1 cellular context compared by ENCODE assay signal in the genomic region with DNA sequence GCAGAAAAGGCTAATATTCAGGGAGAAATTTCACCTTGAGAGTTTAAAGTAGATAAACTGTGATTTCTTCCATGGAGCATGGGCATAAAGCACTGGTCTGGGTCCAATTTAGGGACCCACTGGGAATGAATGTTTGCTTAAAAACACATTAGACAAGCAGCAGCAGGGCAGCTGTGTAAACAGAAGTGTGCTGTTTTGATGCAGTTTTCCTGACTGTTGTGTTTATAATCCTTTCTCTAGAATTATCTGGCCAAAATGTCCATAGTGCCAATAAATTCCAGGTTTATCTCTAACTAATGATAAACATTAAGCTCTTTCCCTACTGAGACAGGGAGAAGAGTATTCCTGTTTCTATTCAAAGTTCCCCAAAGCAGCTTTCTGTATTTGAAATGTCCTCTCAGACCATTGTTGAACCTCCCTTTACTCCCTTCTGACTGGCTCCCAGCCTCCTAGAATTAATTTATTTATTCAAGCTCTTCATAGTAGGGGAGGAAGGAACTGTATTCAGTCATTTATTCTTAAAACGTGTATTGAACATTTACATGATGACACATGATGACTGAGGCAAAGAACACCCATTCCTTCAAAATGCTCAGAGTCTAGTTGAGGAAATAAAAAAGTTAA.
TF ChIP-seq lines count a peak whose summit lies in the region.

No MANE protein-coding gene starts in this region.

TF ChIP-seq in IMR-90, 13 proteins besides CTCF, POLR2A, EP300 and RAD21 (continued from another document):
- no peak for TF ChIP-seq MXI1 (IDR thresholded peaks at IDR 0.05; ENCODE audit: borderline replicate concordance, low read depth, low read length)
- no peak for TF ChIP-seq MAFK (IDR thresholded peaks at IDR 0.05; ENCODE audit: low read depth, low read length)
- TF ChIP-seq MAZ (IDR thresholded peaks at IDR 0.05; ENCODE audit: borderline replicate concordance, low read depth, low read length): no peak
- TF ChIP-seq, protein P1, sequence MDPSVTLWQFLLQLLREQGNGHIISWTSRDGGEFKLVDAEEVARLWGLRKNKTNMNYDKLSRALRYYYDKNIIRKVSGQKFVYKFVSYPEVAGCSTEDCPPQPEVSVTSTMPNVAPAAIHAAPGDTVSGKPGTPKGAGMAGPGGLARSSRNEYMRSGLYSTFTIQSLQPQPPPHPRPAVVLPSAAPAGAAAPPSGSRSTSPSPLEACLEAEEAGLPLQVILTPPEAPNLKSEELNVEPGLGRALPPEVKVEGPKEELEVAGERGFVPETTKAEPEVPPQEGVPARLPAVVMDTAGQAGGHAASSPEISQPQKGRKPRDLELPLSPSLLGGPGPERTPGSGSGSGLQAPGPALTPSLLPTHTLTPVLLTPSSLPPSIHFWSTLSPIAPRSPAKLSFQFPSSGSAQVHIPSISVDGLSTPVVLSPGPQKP (IDR thresholded peaks at IDR 0.05; ENCODE audit: borderline replicate concordance, low read depth, low read length): no peak
- TF ChIP-seq SMC3 (IDR thresholded peaks at IDR 0.05; ENCODE audit: low read depth, low read length): no peak
- no peak for TF ChIP-seq FOS (IDR thresholded peaks at IDR 0.05; ENCODE audit: low read depth, low read length)
- TF ChIP-seq NFE2L2 (IDR thresholded peaks at IDR 0.05; ENCODE audit: low read depth, low read length): no peak
